Comparison of ENCODE assay signal across 10 cellular contexts in the genomic region with DNA sequence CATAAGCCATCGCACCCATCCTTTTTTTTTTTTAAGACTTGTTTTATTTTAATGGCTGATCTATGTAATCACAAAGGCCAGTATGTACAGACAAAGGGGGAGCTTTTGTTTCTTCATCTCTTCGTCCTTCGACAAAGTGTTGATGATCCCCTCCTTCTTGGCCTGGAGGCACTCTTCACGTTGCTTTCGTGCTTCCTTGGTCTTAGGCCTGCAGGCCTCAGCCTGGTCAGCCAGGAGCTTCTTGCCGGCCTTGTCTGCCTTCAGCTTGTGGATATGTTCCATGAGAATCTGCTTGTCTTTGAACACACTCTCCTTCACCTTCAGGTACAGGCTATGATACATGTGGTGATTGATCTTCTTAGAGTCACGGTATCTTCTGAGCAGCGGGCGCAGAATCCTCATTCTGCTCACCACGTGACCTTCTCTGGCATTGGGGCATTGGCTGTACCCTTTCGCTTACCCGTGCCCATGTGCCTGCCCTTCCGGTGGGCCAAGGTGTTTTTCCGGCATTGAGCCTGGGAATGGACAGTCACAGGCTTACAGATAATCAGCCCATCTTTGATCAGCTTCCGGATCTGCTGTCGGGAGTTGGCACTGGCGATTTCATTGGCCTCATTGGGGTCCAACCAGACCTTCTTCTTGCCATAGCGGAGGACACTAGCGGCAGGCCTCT. TPM values are rescaled to one million over a fixed set of nuclear protein-coding genes. Genes with fewer than 3 reads are reported as not detected.
"Had no signal": no experiment of that assay in that cellular context is flagged by ENCODE, and none has a peak within 500 bp of the region (broad histone marks: within the 10 kb centered on the region; RNA-seq: fewer than 3 reads in every experiment).

No MANE protein-coding gene starts in this region.

- H3K36me3 ChIP-seq: HAP-1 had no signal

- H3K9me3 Mint-ChIP-seq: HFFc6 had no signal

- DNase-seq: GM23248, GOT3, H7, HFFc6, IMR-90, KBM-7 had no signal

- H3K4me3 ChIP-seq: GM23248, HAP-1 had no signal

- H3K4me3 Mint-ChIP-seq: HFFc6 had no signal

- H3K27ac Mint-ChIP-seq: HFFc6 had no signal

- ATAC-seq: HCT116 had no signal

RNA-seq across cellular contexts. Expression of a gene that starts 36.0 kb away (rescaled TPM):
- total RNA-seq: GM23248, H4, H7, HFFc6, HT1080, IMR-90 had no signal
- polyA plus RNA-seq: GM23248, IMR-90 had no signal
